ENCODE assay signal across 1 cellular context in the genomic region with DNA sequence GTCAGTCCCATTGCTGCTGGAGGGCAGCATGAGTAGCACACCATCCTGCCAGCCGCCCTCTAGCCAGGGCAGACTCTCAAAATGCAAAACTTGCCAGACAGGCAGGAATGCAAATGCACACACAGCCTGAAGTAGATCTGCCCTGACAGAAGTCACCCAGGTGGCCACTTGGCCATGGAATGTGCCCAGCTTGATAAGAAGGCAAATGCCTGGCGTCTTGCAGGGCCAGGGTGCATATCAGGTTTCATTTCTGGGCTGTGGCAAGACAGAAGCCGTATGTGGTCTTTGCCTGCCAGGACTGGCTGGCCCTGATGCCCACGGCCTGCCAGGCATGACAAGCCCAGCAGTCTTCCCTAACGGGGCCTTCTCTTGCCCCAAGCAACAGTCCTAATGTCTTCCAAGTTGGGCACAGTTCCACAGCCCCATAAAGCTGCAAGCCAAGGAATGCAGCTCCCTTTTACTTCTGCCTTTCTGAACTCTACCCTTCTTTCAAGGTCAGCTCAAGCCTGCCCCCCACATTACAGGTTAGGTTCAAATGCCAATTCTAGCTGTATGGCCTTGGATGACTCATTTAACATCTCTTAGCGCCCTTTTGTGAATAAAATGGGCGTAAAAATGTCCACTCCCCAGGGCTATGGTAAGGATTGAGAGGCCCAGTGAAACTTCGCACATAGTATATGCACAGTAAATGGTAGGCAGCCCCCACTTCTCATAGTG.
TF ChIP-seq lines count a peak whose summit lies in the region.

No MANE protein-coding gene starts in this region.

TF ChIP-seq in HEK293, 187 proteins besides CTCF, POLR2A, EP300 and RAD21 (continued from another document):
- TF ChIP-seq, protein P1, sequence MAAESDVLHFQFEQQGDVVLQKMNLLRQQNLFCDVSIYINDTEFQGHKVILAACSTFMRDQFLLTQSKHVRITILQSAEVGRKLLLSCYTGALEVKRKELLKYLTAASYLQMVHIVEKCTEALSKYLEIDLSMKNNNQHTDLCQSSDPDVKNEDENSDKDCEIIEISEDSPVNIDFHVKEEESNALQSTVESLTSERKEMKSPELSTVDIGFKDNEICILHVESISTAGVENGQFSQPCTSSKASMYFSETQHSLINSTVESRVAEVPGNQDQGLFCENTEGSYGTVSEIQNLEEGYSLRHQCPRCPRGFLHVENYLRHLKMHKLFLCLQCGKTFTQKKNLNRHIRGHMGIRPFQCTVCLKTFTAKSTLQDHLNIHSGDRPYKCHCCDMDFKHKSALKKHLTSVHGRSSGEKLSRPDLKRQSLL (tag by site-specific recombination; IDR thresholded peaks at IDR 0.05): no peak
- TF ChIP-seq ZNF768 (tag by site-specific recombination; IDR thresholded peaks at IDR 0.05): no peak
- TF ChIP-seq ZNF10 (tag by site-specific recombination; IDR thresholded peaks at IDR 0.05): no peak
- TF ChIP-seq, protein P2, sequence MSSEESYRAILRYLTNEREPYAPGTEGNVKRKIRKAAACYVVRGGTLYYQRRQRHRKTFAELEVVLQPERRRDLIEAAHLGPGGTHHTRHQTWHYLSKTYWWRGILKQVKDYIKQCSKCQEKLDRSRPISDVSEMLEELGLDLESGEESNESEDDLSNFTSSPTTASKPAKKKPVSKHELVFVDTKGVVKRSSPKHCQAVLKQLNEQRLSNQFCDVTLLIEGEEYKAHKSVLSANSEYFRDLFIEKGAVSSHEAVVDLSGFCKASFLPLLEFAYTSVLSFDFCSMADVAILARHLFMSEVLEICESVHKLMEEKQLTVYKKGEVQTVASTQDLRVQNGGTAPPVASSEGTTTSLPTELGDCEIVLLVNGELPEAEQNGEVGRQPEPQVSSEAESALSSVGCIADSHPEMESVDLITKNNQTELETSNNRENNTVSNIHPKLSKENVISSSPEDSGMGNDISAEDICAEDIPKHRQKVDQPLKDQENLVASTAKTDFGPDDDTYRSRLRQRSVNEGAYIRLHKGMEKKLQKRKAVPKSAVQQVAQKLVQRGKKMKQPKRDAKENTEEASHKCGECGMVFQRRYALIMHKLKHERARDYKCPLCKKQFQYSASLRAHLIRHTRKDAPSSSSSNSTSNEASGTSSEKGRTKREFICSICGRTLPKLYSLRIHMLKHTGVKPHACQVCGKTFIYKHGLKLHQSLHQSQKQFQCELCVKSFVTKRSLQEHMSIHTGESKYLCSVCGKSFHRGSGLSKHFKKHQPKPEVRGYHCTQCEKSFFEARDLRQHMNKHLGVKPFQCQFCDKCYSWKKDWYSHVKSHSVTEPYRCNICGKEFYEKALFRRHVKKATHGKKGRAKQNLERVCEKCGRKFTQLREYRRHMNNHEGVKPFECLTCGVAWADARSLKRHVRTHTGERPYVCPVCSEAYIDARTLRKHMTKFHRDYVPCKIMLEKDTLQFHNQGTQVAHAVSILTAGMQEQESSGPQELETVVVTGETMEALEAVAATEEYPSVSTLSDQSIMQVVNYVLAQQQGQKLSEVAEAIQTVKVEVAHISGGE (tag by site-specific recombination; conservative IDR thresholded peaks at IDR 0.05; ENCODE audit: low read depth): no peak
- TF ChIP-seq ZNF394 (tag by site-specific recombination; IDR thresholded peaks at IDR 0.05; ENCODE audit: borderline replicate concordance): no peak
- peak; percentile 68 for TF ChIP-seq ZIC2 (tag by site-specific recombination; IDR thresholded peaks at IDR 0.05)
